Comparison of ENCODE assay signal across 8 cellular contexts in the genomic region with DNA sequence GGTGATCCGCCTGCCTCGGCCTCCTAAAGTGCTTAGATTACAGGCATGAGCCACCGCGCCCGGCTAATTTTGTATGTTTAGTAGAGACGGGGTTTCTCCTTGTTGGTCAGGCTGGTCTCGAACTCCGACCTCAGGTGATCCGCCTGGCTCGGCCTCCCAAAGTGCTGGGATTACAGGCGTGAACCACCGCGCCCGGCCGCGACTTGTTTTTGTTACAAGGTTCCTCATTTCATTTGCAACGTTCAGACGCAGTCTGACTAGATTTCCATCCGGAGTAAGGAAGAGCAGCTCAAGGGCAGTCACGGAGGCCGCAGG. TPM values are rescaled to one million over a fixed set of nuclear protein-coding genes. Genes with fewer than 3 reads are reported as not detected.
A peak's percentile ranks its signal among the peaks of the same experiment; 100 is the strongest.
DNase-seq lines count a peak whose midpoint lies in the region; ATAC-seq and TF ChIP-seq lines count a peak whose summit lies in the region.
"Not testable (repeated sequence)": the region's sequence is repeated elsewhere in the genome, so short reads cannot be mapped to it uniquely, and the experiment has no call there.

No MANE protein-coding gene starts in this region.

- TF ChIP-seq POLR2A in ovary (IDR thresholded peaks at IDR 0.05) = not testable (repeated sequence)

- CTCF ChIA-PET in CD8-positive, alpha-beta memory T cell (lab: Charles Lee) = interaction anchor here (0.9 to 2.9 kb wide), 2 partner anchors 9 to 22 kb away, joined by 3 to 29 read pairs; no protein-coding TSS in a partner anchor

- not testable (repeated sequence) for DNase-seq in CD8-positive, alpha-beta memory T cell; LNCaP clone FGC (ENCODE audit: low read depth); T-helper 17 cell; tibial artery
- DNase-seq in ascending aorta (ENCODE audit: low spot score in 2 of 2) (peak in 1 of 2 donors; percentile 72), left lung (peak; percentile 48 to 86), ovary (peak in 2 of 5 donors; percentile 33 to 46)

- peak overlapping the region; percentile 75 for H3K4me3 ChIP-seq in CD8-positive, alpha-beta memory T cell (ENCODE audit: low read length)
- peak overlapping the region; percentile 94 for H3K4me3 ChIP-seq in LNCaP clone FGC (ENCODE audit: low read depth, low read length)
- H3K4me3 ChIP-seq in ascending aorta = peak overlapping the region; percentile 61 to 72
- peak overlapping the region; percentile 74 to 90 for H3K4me3 ChIP-seq in left lung
- peak overlapping the region; percentile 89 for H3K4me3 ChIP-seq in ovary
- peak overlapping the region; percentile 75 to 83 for H3K4me3 ChIP-seq in tibial artery

- H3K4me1 ChIP-seq in CD8-positive, alpha-beta memory T cell (ENCODE audit: insufficient read depth, low read length) = peaks cover 22% of the 10 kb centered on the region
- peaks cover 5 to 29% of the 10 kb centered on the region in 2 donors for H3K4me1 ChIP-seq in ascending aorta
- H3K4me1 ChIP-seq in left lung = peaks cover 0 to 51% of the 10 kb centered on the region in 2 donors
- H3K4me1 ChIP-seq in ovary (ENCODE audit: insufficient read depth) = not testable (repeated sequence)
- peaks cover 0 to 39% (median 23%) of the 10 kb centered on the region in 4 donors for H3K4me1 ChIP-seq in tibial artery

- H3K27me3 ChIP-seq in CD8-positive, alpha-beta memory T cell (ENCODE audit: insufficient read depth, low read length, poor library complexity, severe bottlenecking); ascending aorta; left lung; ovary; tibial artery: not testable (repeated sequence)

- POLR2A ChIA-PET in CD8-positive, alpha-beta memory T cell (lab: Charles Lee) = interaction anchor here (1.0 to 2.9 kb wide), 4 partner anchors 10 to 127 kb away, joined by 3 to 32 read pairs (median 12); a partner anchor contains a TSS

- TF ChIP-seq CTCF in LNCaP clone FGC (IDR thresholded peaks at IDR 0.05; ENCODE audit: control insufficient read depth, extremely low read depth, insufficient read depth); ascending aorta (IDR thresholded peaks at IDR 0.05); left lung (IDR thresholded peaks at IDR 0.05); ovary (IDR thresholded peaks at IDR 0.05); tibial artery (IDR thresholded peaks at IDR 0.05): not testable (repeated sequence)

- H3K9me3 Mint-ChIP-seq in CD8-positive, alpha-beta memory T cell = not testable (repeated sequence)

- H3K4me3 Mint-ChIP-seq in CD8-positive, alpha-beta memory T cell = peak overlapping the region; percentile 92 to 99 (median 95)
- peak overlapping the region; percentile 98 for H3K4me3 Mint-ChIP-seq in T-helper 17 cell

- intact Hi-C loops in ascending aorta (cut with DNase I) (loop anchor here (2.0 to 5.0 kb wide), 2 partner anchors 13 to 48 kb away; a partner anchor contains a TSS), ovary (cut with DNase I) (loop anchor here in 1 of 4 donors (10.0 kb wide), 1 partner anchor 135 kb away; no protein-coding TSS in a partner anchor), tibial artery (cut with DNase I; ENCODE audit: low total_unique reads) (loop anchor here (10.0 kb wide), 1 partner anchor 125 kb away; a partner anchor contains a TSS)
- intact Hi-C loops in left lung (cut with DNase I) = not testable (repeated sequence)

- H3K27ac Mint-ChIP-seq in CD8-positive, alpha-beta memory T cell = peak overlapping the region; percentile 94 to 99 (median 96)
- H3K27ac Mint-ChIP-seq in T-helper 17 cell = peak overlapping the region; percentile 98

- TF ChIP-seq EP300 in ovary (IDR thresholded peaks at IDR 0.05) = not testable (repeated sequence)

- peaks cover 30 to 48% (median 40%) of the 10 kb centered on the region in 3 donors for H3K4me1 Mint-ChIP-seq in CD8-positive, alpha-beta memory T cell
- H3K4me1 Mint-ChIP-seq in T-helper 17 cell = peaks cover 24% of the 10 kb centered on the region

- WGBS in ovary, 3 donors = 20 to 45% (median 30%) methylated on average over 21 of the region's 21 CpGs

- peak overlapping the region; percentile 92 for H3K27ac ChIP-seq in CD8-positive, alpha-beta memory T cell (ENCODE audit: low read depth, low read length)
- peak overlapping the region; percentile 91 to 95 for H3K27ac ChIP-seq in ascending aorta
- H3K27ac ChIP-seq in left lung = peak overlapping the region; percentile 96 to 99
- peak overlapping the region; percentile 56 to 67 for H3K27ac ChIP-seq in ovary
- peak overlapping the region; percentile 94 to 96 for H3K27ac ChIP-seq in tibial artery

- not testable (repeated sequence) for H3K9me3 ChIP-seq in CD8-positive, alpha-beta memory T cell (ENCODE audit: low read length); T-helper 17 cell (ENCODE audit: control insufficient read depth, low read length, poor library complexity, severe bottlenecking); ascending aorta; left lung; ovary; tibial artery

- H3K36me3 ChIP-seq in CD8-positive, alpha-beta memory T cell (ENCODE audit: insufficient read depth, low read length); ovary: not testable (repeated sequence)
- peaks cover 14 to 20% of the 10 kb centered on the region in 2 donors for H3K36me3 ChIP-seq in ascending aorta
- H3K36me3 ChIP-seq in left lung = peaks cover 0 to 22% of the 10 kb centered on the region in 2 donors
- H3K36me3 ChIP-seq in tibial artery = peaks cover 13 to 24% (median 24%) of the 10 kb centered on the region in 3 donors

- H3K36me3 Mint-ChIP-seq in CD8-positive, alpha-beta memory T cell = peaks cover 0 to 36% (median 6%) of the 10 kb centered on the region in 3 donors
- not testable (repeated sequence) for H3K36me3 Mint-ChIP-seq in T-helper 17 cell (ENCODE audit: low read depth)

- not testable (repeated sequence) for ATAC-seq in T-helper 17 cell, left lung
- peak; percentile 53 for ATAC-seq in esophagus mucosa

- not testable (repeated sequence) for H3K27me3 Mint-ChIP-seq in CD8-positive, alpha-beta memory T cell; T-helper 17 cell

RNA-seq across cellular contexts. Expression of a gene that starts 0.5 kb away (rescaled TPM):
- total RNA-seq in CD8-positive, alpha-beta memory T cell = 10 to 100 TPM; 30.3 to 36.6 TPM
- 38.2 TPM for polyA plus RNA-seq in CD8-positive, alpha-beta memory T cell
- total RNA-seq in T-helper 17 cell (10 to 100 TPM; 63.4 to 70.8 TPM), ascending aorta (20.5 TPM), esophagus mucosa (28.9 TPM), left lung (10 to 100 TPM; 38.0 to 40.7 TPM), ovary (10 to 100 TPM; 18.2 to 55.6 (median 41.9) TPM)
- polyA plus RNA-seq in ovary = 10 to 100 TPM; 24.4 to 58.0 TPM

RNA-seq across cellular contexts. Expression of a gene that starts 14.3 kb away (rescaled TPM):
- total RNA-seq in CD8-positive, alpha-beta memory T cell = 10 to 100 TPM; 37.5 to 40.9 TPM
- 2.3 TPM for polyA plus RNA-seq in CD8-positive, alpha-beta memory T cell
- 10 to 100 TPM; 24.3 to 32.9 TPM for total RNA-seq in T-helper 17 cell
- 9.3 TPM for total RNA-seq in ascending aorta
- total RNA-seq in esophagus mucosa = 47.7 TPM
- 10 to 100 TPM; 46.9 to 66.7 TPM for total RNA-seq in left lung
- total RNA-seq in ovary = 10 to 100 TPM in 6 of 7 donors, 1 to 10 TPM in 1; 6.6 to 23.4 (median 19.5) TPM
- 10 to 100 TPM; 10.2 to 29.2 TPM for polyA plus RNA-seq in ovary

RNA-seq across cellular contexts. Expression of a gene that starts 23.9 kb away (rescaled TPM):
- 10 to 100 TPM; 11.3 to 13.9 TPM for total RNA-seq in CD8-positive, alpha-beta memory T cell
- polyA plus RNA-seq in CD8-positive, alpha-beta memory T cell = 15.7 TPM
- total RNA-seq in T-helper 17 cell (10 to 100 TPM; 27.8 to 30.6 TPM), ascending aorta (not detected), esophagus mucosa (1.9 TPM), left lung (1 to 10 TPM; 2.4 to 6.3 TPM), ovary (10 to 100 TPM in 1 of 7 donors, 1 to 10 TPM in 4, under 1 TPM in 1, not detected in 1; 0.40 to 69.6 (median 3.9) TPM)
- polyA plus RNA-seq in ovary = under 1 TPM; 0.15 to 0.93 TPM

RNA-seq across cellular contexts. Expression of a gene that starts 48.2 kb away (rescaled TPM):
- total RNA-seq in CD8-positive, alpha-beta memory T cell = 10 to 100 TPM; 14.4 to 15.1 TPM
- polyA plus RNA-seq in CD8-positive, alpha-beta memory T cell = 6.2 TPM
- 10 to 100 TPM; 13.2 to 19.0 TPM for total RNA-seq in T-helper 17 cell
- 11.8 TPM for total RNA-seq in ascending aorta
- 20.9 TPM for total RNA-seq in esophagus mucosa
- 10 to 100 TPM; 15.2 to 18.5 TPM for total RNA-seq in left lung
- 10 to 100 TPM; 11.6 to 21.3 (median 13.7) TPM for total RNA-seq in ovary
- polyA plus RNA-seq in ovary = 10 to 100 TPM in 1 of 2 donors, 1 to 10 TPM in 1; 7.3 to 11.5 TPM
